ENCODE assay signal across 8 cellular contexts in genomic region chr5:141992349-141992963, GRCh38. TPM values are rescaled to one million over a fixed set of nuclear protein-coding genes. Genes with fewer than 3 reads are reported as not detected.
DNase-seq lines count a peak whose midpoint lies in the region; ATAC-seq and TF ChIP-seq lines count a peak whose summit lies in the region.

No MANE protein-coding gene starts in this region.

- H3K4me1 ChIP-seq in hepatocyte (ENCODE audit: insufficient read depth): no peaks in the 10 kb centered on the region

- DNase-seq in AG08395 (ENCODE audit: low spot score) (peak; percentile 61), NAMALWA (ENCODE audit: low spot score) (peak; percentile 81), T-helper 22 cell (ENCODE audit: low read depth) (peak; percentile 38), anterior cingulate cortex (lab: John Stamatoyannopoulos, UW) (peak in 30 of 58 donors; percentile 9 to 83 (median 39)), hepatocyte (ENCODE audit: low spot score) (peak; percentile 84), GOT3 (lab: John Stamatoyannopoulos, UW) (no peak)
- peak; percentile 54 to 88 (median 69) for DNase-seq in stimulated activated CD4-positive, alpha-beta T cell treated with anti-CD3 and anti-CD28 coated beads, Interleukin-12 subunit alpha, Interleukin-12 subunit beta, amount 100 ng/mL, for 48 hours (ENCODE audit: low read depth in 2 of 3, low spot score in 1 of 3)

- no peak overlapping the region for H3K27ac ChIP-seq in hepatocyte

- WGBS in hepatocyte (ENCODE audit: low lambda C conversion rate, missing lambda C conversion rate): 14% methylated on average over 2 of the region's 2 CpGs

- no peaks in the 10 kb centered on the region for H3K27me3 ChIP-seq in hepatocyte

- H3K9me3 ChIP-seq in hepatocyte (ENCODE audit: low read depth): no peaks in the 10 kb centered on the region

- H3K4me3 ChIP-seq in hepatocyte: no peak overlapping the region

- H3K79me2 ChIP-seq in hepatocyte: peaks cover 9% of the 10 kb centered on the region

- ATAC-seq in GM18909 (IDR thresholded peaks at IDR 0.05; ENCODE audit: poor library complexity, unreplicated experiment): peak; percentile 60

- H3K9me2 ChIP-seq in hepatocyte (replicated peaks; ENCODE audit: insufficient read depth): no peaks in the 10 kb centered on the region

- TF ChIP-seq CTCF in hepatocyte (IDR thresholded peaks at IDR 0.05; ENCODE audit: poor library complexity): peak; percentile 85

- H3K36me3 ChIP-seq in hepatocyte (replicated peaks; ENCODE audit: insufficient read depth, low read depth): no peaks in the 10 kb centered on the region

- no peak overlapping the region for H3K4me2 ChIP-seq in hepatocyte

- H4K20me1 ChIP-seq in hepatocyte (ENCODE audit: insufficient read depth, poor library complexity, severe bottlenecking): no peaks in the 10 kb centered on the region

- no peak overlapping the region for H2AFZ ChIP-seq in hepatocyte

RNA-seq across cellular contexts. Expression of gene GNPDA1, which starts 20.4 kb away (rescaled TPM):
- 106 and 126 TPM in 2 replicates for total RNA-seq in hepatocyte
- polyA plus RNA-seq in hepatocyte: 85.3 and 97.3 TPM in 2 replicates

RNA-seq across cellular contexts. Expression of gene RNF14, which starts 23.6 kb away (rescaled TPM):
- total RNA-seq in hepatocyte: 53.0 and 57.8 TPM in 2 replicates
- polyA plus RNA-seq in hepatocyte: 48.2 and 52.6 TPM in 2 replicates

RNA-seq across cellular contexts. Expression of gene PCDH12, which starts 34.5 kb away (rescaled TPM):
- 1.1 and 4.5 TPM in 2 replicates for total RNA-seq in hepatocyte
- 0.06 and 0.42 TPM in 2 replicates for polyA plus RNA-seq in hepatocyte
